Comparison of ENCODE assay signal across 16 cellular contexts in the genomic region with DNA sequence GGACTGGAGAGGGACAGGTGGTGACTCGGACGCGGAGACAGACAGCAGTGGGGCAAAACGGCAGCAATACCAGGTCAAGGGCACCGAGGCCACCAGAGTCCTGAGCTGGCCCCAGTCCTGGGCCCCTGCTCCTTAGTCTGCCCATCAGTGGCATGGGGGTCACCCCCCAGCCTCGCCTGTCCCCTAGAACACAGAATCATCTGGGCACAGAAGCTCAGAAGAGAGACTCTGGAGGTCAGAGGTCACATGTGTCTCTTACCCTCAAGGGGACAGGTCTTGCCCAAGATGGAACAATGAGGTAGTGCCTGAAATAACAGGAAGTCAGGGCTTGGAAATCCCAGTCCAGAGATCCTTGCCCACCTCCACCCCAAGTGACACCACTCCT. TPM values are rescaled to one million over a fixed set of nuclear protein-coding genes. Genes with fewer than 3 reads are reported as not detected.
DNase-seq lines count a peak whose midpoint lies in the region; ATAC-seq and TF ChIP-seq lines count a peak whose summit lies in the region.
"Had no signal": no experiment of that assay in that cellular context is flagged by ENCODE, and none has a peak within 500 bp of the region (broad histone marks: within the 10 kb centered on the region; RNA-seq: fewer than 3 reads in every experiment).

No MANE protein-coding gene starts in this region.

- CTCF ChIA-PET in CD4-positive, alpha-beta memory T cell (lab: Charles Lee; ENCODE audit: partially characterized antibody): no interaction called here

- H3K36me3 Mint-ChIP-seq in glutamatergic neuron (ENCODE audit: unreplicated experiment): no peaks in the 10 kb centered on the region
- H3K36me3 Mint-ChIP-seq in CD4-positive, alpha-beta memory T cell: no peaks in the 10 kb centered on the region
- H3K36me3 Mint-ChIP-seq: IgD-negative memory B cell had no signal

- no peak overlapping the region for H3K4me3 ChIP-seq in NB4 (ENCODE audit: low read depth, low read length)
- no peak overlapping the region for H3K4me3 ChIP-seq in CD4-positive, alpha-beta memory T cell (ENCODE audit: low read length in 2 of 2)
- H3K4me3 ChIP-seq: SK-N-MC had no signal

- H3K27me3 ChIP-seq in CD4-positive, alpha-beta memory T cell (ENCODE audit: insufficient read depth, low read length): no peaks in the 10 kb centered on the region

- DNase-seq in NB4 (ENCODE audit: low read depth) (peak; percentile 22), glutamatergic neuron (no peak), sciatic nerve (ENCODE audit: low spot score) (no peak), middle frontal gyrus (ENCODE audit: extremely low spot score, low spot score) (no peak), NAMALWA (ENCODE audit: low spot score) (no peak)
- DNase-seq in CD4-positive, alpha-beta memory T cell: no peak
- DNase-seq: Calu3, GF-D8, NCI-H446, NCI-H524 treated with DMSO at 0.1 percent for 48 hours, SIG-M5 had no signal

- peak overlapping the region; percentile 91 for H3K27ac Mint-ChIP-seq in glutamatergic neuron (ENCODE audit: unreplicated experiment)
- no peak overlapping the region for H3K27ac Mint-ChIP-seq in CD4-positive, alpha-beta memory T cell

- peaks cover 11% of the 10 kb centered on the region for H3K27me3 Mint-ChIP-seq in glutamatergic neuron (ENCODE audit: unreplicated experiment)
- H3K27me3 Mint-ChIP-seq in CD4-positive, alpha-beta memory T cell: peaks cover 0 to 2% of the 10 kb centered on the region in 2 donors
- H3K27me3 Mint-ChIP-seq: IgD-negative memory B cell had no signal

- peaks cover 11% of the 10 kb centered on the region for H3K9me3 Mint-ChIP-seq in glutamatergic neuron (ENCODE audit: unreplicated experiment)
- no peaks in the 10 kb centered on the region for H3K9me3 Mint-ChIP-seq in CD4-positive, alpha-beta memory T cell
- H3K9me3 Mint-ChIP-seq: IgD-negative memory B cell had no signal

- peak overlapping the region; percentile 75 for H3K4me3 Mint-ChIP-seq in glutamatergic neuron (ENCODE audit: unreplicated experiment)
- no peak overlapping the region for H3K4me3 Mint-ChIP-seq in CD4-positive, alpha-beta memory T cell
- H3K4me3 Mint-ChIP-seq: IgD-negative memory B cell had no signal

- TF ChIP-seq POLR2A in NB4 (IDR thresholded peaks at IDR 0.05; ENCODE audit: extremely low read depth, insufficient read length): no peak

- H3K4me1 Mint-ChIP-seq in glutamatergic neuron (ENCODE audit: low read depth, unreplicated experiment): peaks cover 40% of the 10 kb centered on the region
- no peaks in the 10 kb centered on the region for H3K4me1 Mint-ChIP-seq in CD4-positive, alpha-beta memory T cell

- ATAC-seq in sciatic nerve (peak; percentile 44), HG03571 (IDR thresholded peaks at IDR 0.05; ENCODE audit: unreplicated experiment) (no peak)

- no peaks in the 10 kb centered on the region for H3K9me3 ChIP-seq in CD4-positive, alpha-beta memory T cell (ENCODE audit: control insufficient read depth in 1 of 2, low read length in 2 of 2)

- H3K27ac ChIP-seq in cingulate gyrus (ENCODE audit: low read depth, low read length): peak overlapping the region; percentile 41
- no peak overlapping the region for H3K27ac ChIP-seq in CD4-positive, alpha-beta memory T cell (ENCODE audit: low read depth, low read length)
- H3K27ac ChIP-seq: HL-60, SK-N-MC had no signal

- POLR2A ChIA-PET in CD4-positive, alpha-beta memory T cell (lab: Charles Lee; ENCODE audit: partially characterized antibody): no interaction called here

- H3K36me3 ChIP-seq in CD4-positive, alpha-beta memory T cell (ENCODE audit: insufficient read depth, low read length): no peaks in the 10 kb centered on the region

- TF ChIP-seq CTCF in NB4 (IDR thresholded peaks at IDR 0.05; ENCODE audit: low read depth, low read length) (no peak), glutamatergic neuron (IDR thresholded peaks at IDR 0.05; ENCODE audit: partially characterized antibody, unreplicated experiment) (no peak)

- no peaks in the 10 kb centered on the region for H3K4me1 ChIP-seq in CD4-positive, alpha-beta memory T cell (ENCODE audit: insufficient read depth, low read length)

- intact Hi-C loops in sciatic nerve (cut with DNase I): no loop called here
- intact Hi-C loops in CD4-positive, alpha-beta memory T cell (cut with micrococcal nuclease): no loop called here

RNA-seq across cellular contexts. Expression of gene PDE2A, which starts 20.6 kb away (rescaled TPM):
- 16.9 TPM for total RNA-seq in glutamatergic neuron (ENCODE audit: unreplicated experiment)
- total RNA-seq in sciatic nerve: 74.4 TPM
- 1 to 10 TPM in 1 of 2 experiments, under 1 TPM in 1; 0.75 to 1.7 TPM for total RNA-seq in CD4-positive, alpha-beta memory T cell
- 1 to 10 TPM in 1 of 2 donors, under 1 TPM in 1; 0.11 to 1.2 TPM for polyA plus RNA-seq in CD4-positive, alpha-beta memory T cell
- polyA plus RNA-seq: IgD-negative memory B cell had no signal
